Comparison of ENCODE assay signal across 8 cellular contexts in genomic region chrX:53048169-53049126, GRCh38. TPM values are rescaled to one million over a fixed set of nuclear protein-coding genes. Genes with fewer than 3 reads are reported as not detected.
DNase-seq lines count a peak whose midpoint lies in the region; ATAC-seq and TF ChIP-seq lines count a peak whose summit lies in the region.

GPR173 (plus strand) TSS chrX:53048789; CDS start chrX:53076622, 27,833 bp downstream.

- POLR2A ChIA-PET in HEK293 (lab: Yijun Ruan, JAX) = no interaction called here
- POLR2A ChIA-PET in naive thymus-derived CD8-positive, alpha-beta T cell (lab: Charles Lee) = no interaction called here

- H3K27ac Mint-ChIP-seq in naive thymus-derived CD8-positive, alpha-beta T cell = peak within 1 kb of the TSS in 6 of 10 donors; percentile 12 to 72 (median 56)

- TF ChIP-seq CTCF in HEK293 (tag by site-specific recombination; IDR thresholded peaks at IDR 0.05) (no peak), fibroblast of lung (conservative IDR thresholded peaks at IDR 0.05 in 1 of 2, IDR thresholded peaks at IDR 0.05 in 1 of 2; ENCODE audit: low read depth in 1 of 2, low read length in 2 of 2) (no peak)

- ATAC-seq in naive thymus-derived CD8-positive, alpha-beta T cell = peak in 1 of 2 donors; percentile 30
- ATAC-seq in GM21367 (IDR thresholded peaks at IDR 0.05; ENCODE audit: unreplicated experiment) = no peak
- no peak for ATAC-seq in HG03439 (IDR thresholded peaks at IDR 0.05; ENCODE audit: unreplicated experiment)
- ATAC-seq in GM18907 (IDR thresholded peaks at IDR 0.05; ENCODE audit: unreplicated experiment) = no peak

- H3K4me3 Mint-ChIP-seq in naive thymus-derived CD8-positive, alpha-beta T cell = peak within 1 kb of the TSS; percentile 43 to 72 (median 66)

- H3K4me1 Mint-ChIP-seq in naive thymus-derived CD8-positive, alpha-beta T cell = peaks cover 2 to 11% (median 4%) of the 10 kb centered on the region in 4 donors

- H3K4me3 ChIP-seq in HEK293 (ENCODE audit: low read depth, low read length) = peak within 1 kb of the TSS; percentile 49
- H3K4me3 ChIP-seq in fibroblast of lung (replicated peaks in 1 of 4; ENCODE audit: control extremely low read depth in 1 of 4, insufficient read depth in 1 of 4, low read depth in 3 of 4, low read length in 4 of 4) = peak within 1 kb of the TSS; percentile 56 to 73 (median 64)

- no peaks in the 10 kb centered on the region for H3K36me3 Mint-ChIP-seq in naive thymus-derived CD8-positive, alpha-beta T cell

- peaks cover 43% of the 10 kb centered on the region for H3K79me2 ChIP-seq in fibroblast of lung (ENCODE audit: control insufficient read depth, insufficient read depth, low read length)

- no peaks in the 10 kb centered on the region; a peak in 1 of 3 replicates for H3K36me3 ChIP-seq in HEK293 (ENCODE audit: control insufficient read depth in 2 of 2, insufficient read depth in 1 of 2, low read length in 2 of 2)
- no peaks in the 10 kb centered on the region for H3K36me3 ChIP-seq in fibroblast of lung (ENCODE audit: control insufficient read depth, insufficient read depth, low read length)

- H3K27me3 Mint-ChIP-seq in naive thymus-derived CD8-positive, alpha-beta T cell = peaks cover 0 to 3% (median 0%) of the 10 kb centered on the region in 5 donors

- no peaks in the 10 kb centered on the region for H3K27me3 ChIP-seq in fibroblast of lung (ENCODE audit: control insufficient read depth, insufficient read depth, low read length)

- CTCF ChIA-PET in HEK293 (lab: Yijun Ruan, JAX) = no interaction called here

- no peaks in the 10 kb centered on the region for H3K4me1 ChIP-seq in HEK293 (ENCODE audit: control insufficient read depth, insufficient read depth, low read length)
- no peaks in the 10 kb centered on the region for H3K4me1 ChIP-seq in fibroblast of lung (ENCODE audit: control insufficient read depth, extremely low read depth, insufficient read depth, low read length)

- DNase-seq in RPMI7951 (ENCODE audit: low read depth) (peak; percentile 85), fibroblast of lung (ENCODE audit: low read depth in 2 of 2) (peak; percentile 75 to 81)
- no peak for DNase-seq in naive thymus-derived CD8-positive, alpha-beta T cell
- no peak for DNase-seq in activated CD4-positive, alpha-beta T cell treated with anti-CD3 and anti-CD28 coated beads, Interleukin-2, amount 50 U/mL, for 1 hour

- H3K9me3 ChIP-seq in HEK293 (ENCODE audit: control insufficient read depth, insufficient read depth, low read depth, low read length) (no peaks in the 10 kb centered on the region), fibroblast of lung (ENCODE audit: control insufficient read depth, insufficient read depth, low read depth, low read length) (no peaks in the 10 kb centered on the region)

- peak within 1 kb of the TSS; percentile 62 for H3K9ac ChIP-seq in fibroblast of lung (ENCODE audit: insufficient read depth, low read length)

- H4K20me1 ChIP-seq in fibroblast of lung (ENCODE audit: control insufficient read depth, extremely low read depth, insufficient read depth, low read length) = no peaks in the 10 kb centered on the region

- no peaks in the 10 kb centered on the region for H3K9me3 Mint-ChIP-seq in naive thymus-derived CD8-positive, alpha-beta T cell

- peak within 1 kb of the TSS; percentile 80 for H2AFZ ChIP-seq in fibroblast of lung (ENCODE audit: low read length)

- H3K27ac ChIP-seq in HEK293 (ENCODE audit: extremely low read depth, low read depth, low read length) = no peak within 1 kb of the TSS
- peak within 1 kb of the TSS; percentile 80 for H3K27ac ChIP-seq in fibroblast of lung (ENCODE audit: insufficient read depth, low read length)

- H3K4me2 ChIP-seq in fibroblast of lung (ENCODE audit: extremely low read depth, insufficient read depth, low read length) = peak within 1 kb of the TSS; percentile 79

TF ChIP-seq in HEK293, 187 proteins besides CTCF, POLR2A, EP300 and RAD21 (continues in another document):
- TF ChIP-seq KLF8 (tag by site-specific recombination; IDR thresholded peaks at IDR 0.05) (0 out of 2 replicates have a peak, but pooled peaks have one; percentile 14), ZNF513 (tag by site-specific recombination; IDR thresholded peaks at IDR 0.05) (no peak), KLF16 (tag by site-specific recombination; IDR thresholded peaks at IDR 0.05) (peak; percentile 75), SETDB1 (IDR thresholded peaks at IDR 0.05; ENCODE audit: insufficient read length, low read length) (no peak), ZNF701 (tag by site-specific recombination; IDR thresholded peaks at IDR 0.05) (no peak), HOXA7 (CRISPR knock-in tag; IDR thresholded peaks at IDR 0.05; ENCODE audit: borderline replicate concordance) (no peak), ZBTB1 (tag by site-specific recombination; IDR thresholded peaks at IDR 0.05) (no peak), SP2 (tag by site-specific recombination; IDR thresholded peaks at IDR 0.05) (peak; percentile 61), ZNF580 (tag by site-specific recombination; IDR thresholded peaks at IDR 0.05) (peak; percentile 78; the same call in 1 of the 2 replicates), KLF9 (tag by site-specific recombination; IDR thresholded peaks at IDR 0.05; ENCODE audit: low read depth) (0 out of 2 replicates have a peak, but pooled peaks have one; percentile 17), PRDM10 (tag by site-specific recombination; IDR thresholded peaks at IDR 0.05) (peak; percentile 99)

RNA-seq across cellular contexts. Expression of gene GPR173, which starts in this region (rescaled TPM):
- 1.4 and 2.4 TPM in 2 replicates for total RNA-seq in RPMI7951 (2014; rRNA removed; shearing (Covaris generic))
- 2.3 and 5.6 TPM in 2 replicates for total RNA-seq in fibroblast of lung
- 3.9 and 4.0 TPM in 2 replicates for polyA plus RNA-seq in fibroblast of lung
- polyA plus RNA-seq in fibroblast of lung (2012) = 3.5 and 3.7 TPM in 2 replicates
- polyA minus RNA-seq in fibroblast of lung (ENCODE audit: low replicate concordance) = 13.3 and 14.2 TPM in 2 replicates
- total RNA-seq in naive thymus-derived CD8-positive, alpha-beta T cell = under 1 TPM; 0.11 to 0.16 TPM
- under 1 TPM in 1 of 3 donors, not detected in 2; 0.49 TPM for polyA plus RNA-seq in naive thymus-derived CD8-positive, alpha-beta T cell

Comparison
In these comparisons a context has a peak if more than half of its experiments do, and no peak if none do; other contexts are left out.
1. DNase-seq: peak in RPMI7951 (single experiment) and fibroblast of lung (2 of 2); none in naive thymus-derived CD8-positive, alpha-beta T cell (0 of 10) and activated CD4-positive, alpha-beta T cell treated with anti-CD3 and anti-CD28 coated beads, Interleukin-2, amount 50 U/mL, for 1 hour (single experiment).